ENCODE assay signal across 14 cellular contexts in the genomic region with DNA sequence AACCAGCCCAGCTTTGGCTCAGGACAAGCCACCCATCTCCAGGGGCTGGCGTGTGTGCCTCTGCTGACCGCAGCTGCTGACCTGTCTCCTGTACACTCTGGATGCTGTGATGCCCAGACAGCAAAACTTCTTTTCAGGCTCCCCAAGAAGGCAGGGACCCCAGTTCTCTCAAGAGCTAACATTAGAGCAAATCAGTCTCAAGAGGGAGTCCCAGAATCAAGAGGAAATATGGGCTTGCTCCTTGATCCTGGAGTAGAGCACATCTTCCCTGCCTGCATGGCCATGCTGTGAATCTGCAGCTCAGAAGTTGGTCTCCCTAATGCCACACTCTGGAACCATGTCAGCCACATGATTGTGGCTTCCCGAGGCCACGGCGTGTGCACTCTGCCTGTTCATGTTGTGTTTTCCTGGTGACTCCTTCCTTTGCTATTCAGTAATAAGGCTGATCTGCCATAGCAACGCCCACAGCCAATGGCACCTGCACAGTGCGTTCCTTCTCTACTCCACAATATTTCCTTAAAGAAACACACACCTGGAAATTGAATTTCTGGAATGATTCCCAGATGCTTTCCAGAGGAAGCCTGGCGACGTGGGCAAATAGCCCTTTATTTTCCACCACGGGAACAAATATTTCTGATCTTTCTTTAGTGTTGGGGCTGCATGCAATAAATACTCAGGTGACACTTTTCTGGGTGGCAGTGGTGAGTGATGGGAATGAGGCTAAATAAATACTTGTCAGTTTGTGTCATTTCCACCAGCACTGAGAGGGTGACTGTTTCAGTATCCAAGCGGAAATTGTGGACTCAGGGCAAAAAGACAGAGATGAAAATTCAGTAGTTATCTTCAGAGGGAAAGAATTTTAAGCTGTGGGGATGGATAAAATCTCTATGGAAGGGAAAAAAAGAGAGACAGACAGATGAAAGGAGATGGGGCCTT. TPM values are rescaled to one million over a fixed set of nuclear protein-coding genes. Genes with fewer than 3 reads are reported as not detected.
A peak's percentile ranks its signal among the peaks of the same experiment; 100 is the strongest.
DNase-seq lines count a peak whose midpoint lies in the region; ATAC-seq, FAIRE-seq and TF ChIP-seq lines count a peak whose summit lies in the region.
"Had no signal": no experiment of that assay in that cellular context is flagged by ENCODE, and none has a peak within 500 bp of the region (broad histone marks: within the 10 kb centered on the region; RNA-seq: fewer than 3 reads in every experiment).

No MANE protein-coding gene starts in this region.

- H3K9me3 ChIP-seq in AG04450 (ENCODE audit: control insufficient read depth, insufficient read depth, low read length) = no peaks in the 10 kb centered on the region; the same call in 1 of the 2 replicates

- POLR2A ChIA-PET in AG04450 (lab: Yijun Ruan, JAX) = no interaction called here

- no peak overlapping the region for H3K4me3 ChIP-seq in AG04450 (ENCODE audit: low read depth, low read length)
- H3K4me3 ChIP-seq: lung, SK-N-MC had no signal

- FAIRE-seq in HTR-8/SVneo (lab: Jason Lieb, UNC) = peak; percentile 99

- DNase-seq in AG04450 (ENCODE audit: low read depth, low spot score) (no peak), HTR-8/SVneo (ENCODE audit: insufficient read length, low spot score) (peak; percentile 77), astrocyte of the hippocampus (ENCODE audit: low read depth, low spot score) (peak; percentile 90), kidney glomerular epithelial cell (lab: John Stamatoyannopoulos, UW) (peak; percentile 92)
- DNase-seq: CD4-positive, alpha-beta memory T cell; cortex of kidney; stimulated activated CD4-positive, alpha-beta T cell treated with anti-CD3 and anti-CD28 coated beads, Interleukin-2, amount 100 ng/mL, for 24 hours had no signal

- peak overlapping the region; percentile 47 for H3K27ac ChIP-seq in AG04450 (ENCODE audit: low read depth, low read length)
- H3K27ac ChIP-seq: KMS-11, SK-N-MC had no signal

- no peak for ATAC-seq in HG02571 (IDR thresholded peaks at IDR 0.05; ENCODE audit: unreplicated experiment)
- no peak for ATAC-seq in HG02938 (IDR thresholded peaks at IDR 0.05; ENCODE audit: unreplicated experiment)
- no peak for ATAC-seq in HG03280 (IDR thresholded peaks at IDR 0.05; ENCODE audit: unreplicated experiment)
- no peak for ATAC-seq in GM18867 (IDR thresholded peaks at IDR 0.05; ENCODE audit: unreplicated experiment)

- CTCF ChIA-PET in AG04450 (lab: Charles Lee) = interaction anchor here (1.0 kb wide), 1 partner anchor 81 kb away, joined by 4 read pairs; no protein-coding TSS in a partner anchor

- no peak for TF ChIP-seq CTCF in AG04450 (IDR thresholded peaks at IDR 0.05; ENCODE audit: low read depth, low read length)

- H3K27me3 ChIP-seq in AG04450 (ENCODE audit: control insufficient read depth, insufficient read depth, low read length) = no peaks in the 10 kb centered on the region

RNA-seq across cellular contexts. Expression of a gene that starts 21.9 kb away (rescaled TPM):
- polyA plus RNA-seq in AG04450 (2011; rRNA removed) = 45.8 and 57.2 TPM in 2 replicates
- 87.6 and 111 TPM in 2 replicates for polyA minus RNA-seq in AG04450 (2011; rRNA and poly(A)+ RNA removed)
- polyA plus RNA-seq: CD4-positive, alpha-beta memory T cell had no signal
